1 cellular context compared by ENCODE assay signal in genomic region chr19:1848399-1849131, GRCh38.
TF ChIP-seq lines count a peak whose summit lies in the region.

Gene REXO1, minus strand, starts transcription at chr19:1848483. Its CDS starts 125 bp downstream, at chr19:1848358.

TF ChIP-seq in K562, 482 proteins besides CTCF, POLR2A, EP300 and RAD21 (continued from another document and continues in another):
- TF ChIP-seq TOE1 (IDR thresholded peaks at IDR 0.05; ENCODE audit: borderline replicate concordance): peak; percentile 71; the same call in 1 of the 2 replicates
- no peak for TF ChIP-seq TOE1 (CRISPR knock-in tag; IDR thresholded peaks at IDR 0.05; ENCODE audit: borderline replicate concordance, low read depth)
- no peak for TF ChIP-seq ZNF124 (CRISPR knock-in tag; IDR thresholded peaks at IDR 0.05)
- TF ChIP-seq MEF2A (IDR thresholded peaks at IDR 0.05; ENCODE audit: control insufficient read depth, low read depth, low read length): no peak
- TF ChIP-seq HCFC1 (IDR thresholded peaks at IDR 0.05; ENCODE audit: low read depth, low read length): peak; percentile 73
- no peak for TF ChIP-seq SREBF2 (CRISPR knock-in tag; IDR thresholded peaks at IDR 0.05)
- no peak for TF ChIP-seq MGA (IDR thresholded peaks at IDR 0.05)
- no peak for TF ChIP-seq ZNF407 (IDR thresholded peaks at IDR 0.05; ENCODE audit: low read depth)
- TF ChIP-seq POLR2B (IDR thresholded peaks at IDR 0.05; ENCODE audit: low read depth, partially characterized antibody): peak; percentile 57
- TF ChIP-seq SMARCB1 (IDR thresholded peaks at IDR 0.05; ENCODE audit: insufficient read length, low read depth): no peak
- TF ChIP-seq ZSCAN29 (IDR thresholded peaks at IDR 0.05): no peak
- no peak; the same call in 1 of the 2 replicates for TF ChIP-seq CREM (IDR thresholded peaks at IDR 0.05; ENCODE audit: low read depth)
- TF ChIP-seq ZMIZ1 (IDR thresholded peaks at IDR 0.05; ENCODE audit: low read depth in 2 of 2, low read length in 2 of 2): peak in 1 of 2 experiments; percentile 55; a peak in 1 of 4 replicates
- 0 out of 2 replicates have a peak, but pooled peaks have one; percentile 61 for TF ChIP-seq NFRKB (IDR thresholded peaks at IDR 0.05; ENCODE audit: low read depth)
- no peak for TF ChIP-seq MTF1 (CRISPR knock-in tag; IDR thresholded peaks at IDR 0.05; ENCODE audit: borderline replicate concordance)
- peak; percentile 74 for TF ChIP-seq CTBP1 (IDR thresholded peaks at IDR 0.05; ENCODE audit: borderline replicate concordance)
- peak; percentile 18 for TF ChIP-seq PRDM10 (IDR thresholded peaks at IDR 0.05; ENCODE audit: partially characterized antibody)
- no peak for TF ChIP-seq SMARCC2 (IDR thresholded peaks at IDR 0.05; ENCODE audit: low read depth)
- TF ChIP-seq ETS2 (tag; IDR thresholded peaks at IDR 0.05; ENCODE audit: borderline replicate concordance, poor library complexity, severe bottlenecking): no peak
- TF ChIP-seq SMAD1 (IDR thresholded peaks at IDR 0.05; ENCODE audit: low read depth, low read length, partially characterized antibody): no peak
- no peak; the same call in 1 of the 2 replicates for TF ChIP-seq NR2C2 (CRISPR knock-in tag; IDR thresholded peaks at IDR 0.05)
- TF ChIP-seq NR2C2 (tag; IDR thresholded peaks at IDR 0.05): peak; percentile 72
- TF ChIP-seq CC2D1A (IDR thresholded peaks at IDR 0.05): 0 out of 2 replicates have a peak, but pooled peaks have one; percentile 31
- no peak for TF ChIP-seq ZNF707 (CRISPR knock-in tag; conservative IDR thresholded peaks at IDR 0.05)
